1 cellular context compared by ENCODE assay signal in genomic region chr16:84738255-84739038, GRCh38.
TF ChIP-seq lines count a peak whose summit lies in the region.

No MANE protein-coding gene starts in this region.

TF ChIP-seq in K562, 482 proteins besides CTCF, POLR2A, EP300 and RAD21 (continued from another document and continues in another):
- TF ChIP-seq ZBTB40 (IDR thresholded peaks at IDR 0.05) (no peak), ZBTB40 (CRISPR knock-in tag; IDR thresholded peaks at IDR 0.05) (no peak), NONO (IDR thresholded peaks at IDR 0.05; ENCODE audit: low read depth in 2 of 2, low read length in 1 of 2) (peak in 1 of 2 experiments; percentile 47; a peak in 1 of 4 replicates), MIER1 (IDR thresholded peaks at IDR 0.05; ENCODE audit: low read depth) (no peak), ZNF584 (CRISPR knock-in tag; IDR thresholded peaks at IDR 0.05; ENCODE audit: low read depth) (no peak), ARHGAP35 (IDR thresholded peaks at IDR 0.05; ENCODE audit: partially characterized antibody) (no peak), ZNF696 (CRISPR knock-in tag; conservative IDR thresholded peaks at IDR 0.05) (no peak), NR0B1 (IDR thresholded peaks at IDR 0.05; ENCODE audit: partially characterized antibody) (no peak), NELFE (IDR thresholded peaks at IDR 0.05; ENCODE audit: insufficient read depth, insufficient read length) (no peak), MEIS2 (IDR thresholded peaks at IDR 0.05; ENCODE audit: partially characterized antibody) (peak; percentile 77), MITF (IDR thresholded peaks at IDR 0.05) (no peak), KDM2B (CRISPR knock-in tag; IDR thresholded peaks at IDR 0.05) (no peak), MCM3 (IDR thresholded peaks at IDR 0.05) (no peak), KDM4B (IDR thresholded peaks at IDR 0.05; ENCODE audit: borderline replicate concordance in 2 of 2, low read depth in 1 of 2) (no peak; a peak in 1 of 4 replicates), FOXP1 (CRISPR knock-in tag; IDR thresholded peaks at IDR 0.05) (no peak), ZNF77 (CRISPR knock-in tag; IDR thresholded peaks at IDR 0.05) (no peak), CHAMP1 (IDR thresholded peaks at IDR 0.05) (peak; percentile 62; the same call in 1 of the 2 replicates), CBFB (CRISPR knock-in tag; IDR thresholded peaks at IDR 0.05) (no peak), CBFA2T2 (conservative IDR thresholded peaks at IDR 0.05) (no peak), ADNP (tag; IDR thresholded peaks at IDR 0.05) (no peak), TBP (optimal IDR thresholded peaks at IDR 0.05; ENCODE audit: low read depth, low read length) (no peak), SMARCA4 (IDR thresholded peaks at IDR 0.05) (no peak), ZNF143 (CRISPR knock-in tag; IDR thresholded peaks at IDR 0.05) (no peak), PHB (CRISPR knock-in tag; IDR thresholded peaks at IDR 0.05) (no peak), ZBTB34 (CRISPR knock-in tag; IDR thresholded peaks at IDR 0.05) (no peak), MEF2A (IDR thresholded peaks at IDR 0.05; ENCODE audit: control insufficient read depth, low read depth, low read length) (no peak), TBL1XR1 (IDR thresholded peaks at IDR 0.05; ENCODE audit: low read length in 2 of 2) (no peak), IRF1 (CRISPR knock-in tag; IDR thresholded peaks at IDR 0.05; ENCODE audit: borderline replicate concordance) (no peak), GTF2A2 (tag; IDR thresholded peaks at IDR 0.05) (no peak), GTF2F1 (IDR thresholded peaks at IDR 0.05; ENCODE audit: low read depth, low read length) (no peak), ZFP30 (CRISPR knock-in tag; IDR thresholded peaks at IDR 0.05; ENCODE audit: borderline replicate concordance) (no peak), POLR3A (IDR thresholded peaks at IDR 0.05; ENCODE audit: borderline replicate concordance, extremely low read depth, insufficient read depth, insufficient read length) (no peak), EP400 (IDR thresholded peaks at IDR 0.05) (0 out of 2 replicates have a peak, but pooled peaks have one; percentile 25), ILK (tag; IDR thresholded peaks at IDR 0.05; ENCODE audit: borderline replicate concordance, low read depth) (no peak), THRAP3 (IDR thresholded peaks at IDR 0.05; ENCODE audit: borderline replicate concordance) (no peak), KDM1A (IDR thresholded peaks at IDR 0.05) (no peak)
- TF ChIP-seq, protein P1, sequence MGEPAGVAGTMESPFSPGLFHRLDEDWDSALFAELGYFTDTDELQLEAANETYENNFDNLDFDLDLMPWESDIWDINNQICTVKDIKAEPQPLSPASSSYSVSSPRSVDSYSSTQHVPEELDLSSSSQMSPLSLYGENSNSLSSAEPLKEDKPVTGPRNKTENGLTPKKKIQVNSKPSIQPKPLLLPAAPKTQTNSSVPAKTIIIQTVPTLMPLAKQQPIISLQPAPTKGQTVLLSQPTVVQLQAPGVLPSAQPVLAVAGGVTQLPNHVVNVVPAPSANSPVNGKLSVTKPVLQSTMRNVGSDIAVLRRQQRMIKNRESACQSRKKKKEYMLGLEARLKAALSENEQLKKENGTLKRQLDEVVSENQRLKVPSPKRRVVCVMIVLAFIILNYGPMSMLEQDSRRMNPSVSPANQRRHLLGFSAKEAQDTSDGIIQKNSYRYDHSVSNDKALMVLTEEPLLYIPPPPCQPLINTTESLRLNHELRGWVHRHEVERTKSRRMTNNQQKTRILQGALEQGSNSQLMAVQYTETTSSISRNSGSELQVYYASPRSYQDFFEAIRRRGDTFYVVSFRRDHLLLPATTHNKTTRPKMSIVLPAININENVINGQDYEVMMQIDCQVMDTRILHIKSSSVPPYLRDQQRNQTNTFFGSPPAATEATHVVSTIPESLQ (CRISPR knock-in tag; IDR thresholded peaks at IDR 0.05) = no peak
- TF ChIP-seq, protein P2, sequence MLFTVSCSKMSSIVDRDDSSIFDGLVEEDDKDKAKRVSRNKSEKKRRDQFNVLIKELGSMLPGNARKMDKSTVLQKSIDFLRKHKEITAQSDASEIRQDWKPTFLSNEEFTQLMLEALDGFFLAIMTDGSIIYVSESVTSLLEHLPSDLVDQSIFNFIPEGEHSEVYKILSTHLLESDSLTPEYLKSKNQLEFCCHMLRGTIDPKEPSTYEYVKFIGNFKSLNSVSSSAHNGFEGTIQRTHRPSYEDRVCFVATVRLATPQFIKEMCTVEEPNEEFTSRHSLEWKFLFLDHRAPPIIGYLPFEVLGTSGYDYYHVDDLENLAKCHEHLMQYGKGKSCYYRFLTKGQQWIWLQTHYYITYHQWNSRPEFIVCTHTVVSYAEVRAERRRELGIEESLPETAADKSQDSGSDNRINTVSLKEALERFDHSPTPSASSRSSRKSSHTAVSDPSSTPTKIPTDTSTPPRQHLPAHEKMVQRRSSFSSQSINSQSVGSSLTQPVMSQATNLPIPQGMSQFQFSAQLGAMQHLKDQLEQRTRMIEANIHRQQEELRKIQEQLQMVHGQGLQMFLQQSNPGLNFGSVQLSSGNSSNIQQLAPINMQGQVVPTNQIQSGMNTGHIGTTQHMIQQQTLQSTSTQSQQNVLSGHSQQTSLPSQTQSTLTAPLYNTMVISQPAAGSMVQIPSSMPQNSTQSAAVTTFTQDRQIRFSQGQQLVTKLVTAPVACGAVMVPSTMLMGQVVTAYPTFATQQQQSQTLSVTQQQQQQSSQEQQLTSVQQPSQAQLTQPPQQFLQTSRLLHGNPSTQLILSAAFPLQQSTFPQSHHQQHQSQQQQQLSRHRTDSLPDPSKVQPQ (CRISPR knock-in tag; IDR thresholded peaks at IDR 0.05; ENCODE audit: borderline replicate concordance) = no peak
- TF ChIP-seq, protein P3, sequence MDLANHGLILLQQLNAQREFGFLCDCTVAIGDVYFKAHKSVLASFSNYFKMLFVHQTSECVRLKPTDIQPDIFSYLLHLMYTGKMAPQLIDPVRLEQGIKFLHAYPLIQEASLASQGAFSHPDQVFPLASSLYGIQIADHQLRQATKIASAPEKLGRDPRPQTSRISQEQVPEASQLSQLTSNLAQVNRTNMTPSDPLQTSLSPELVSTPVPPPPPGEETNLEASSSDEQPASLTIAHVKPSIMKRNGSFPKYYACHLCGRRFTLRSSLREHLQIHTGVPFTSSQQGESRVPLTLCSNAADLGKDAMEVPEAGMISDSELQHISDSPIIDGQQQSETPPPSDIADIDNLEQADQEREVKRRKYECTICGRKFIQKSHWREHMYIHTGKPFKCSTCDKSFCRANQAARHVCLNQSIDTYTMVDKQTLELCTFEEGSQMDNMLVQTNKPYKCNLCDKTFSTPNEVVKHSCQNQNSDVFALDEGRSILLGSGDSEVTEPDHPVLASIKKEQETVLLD (IDR thresholded peaks at IDR 0.05) = no peak
